Comparison of ENCODE assay signal across 8 cellular contexts in genomic region chr1:11858968-11859871, GRCh38. TPM values are rescaled to one million over a fixed set of nuclear protein-coding genes. Genes with fewer than 3 reads are reported as not detected.
DNase-seq lines count a peak whose midpoint lies in the region; ATAC-seq and TF ChIP-seq lines count a peak whose summit lies in the region.

No MANE protein-coding gene starts in this region.

- H3K9me3 ChIP-seq in ovary: no peaks in the 10 kb centered on the region
- no peaks in the 10 kb centered on the region for H3K9me3 ChIP-seq in aorta (ENCODE audit: control insufficient read depth, low read length)

- no peaks in the 10 kb centered on the region for H3K36me3 ChIP-seq in ovary
- no peaks in the 10 kb centered on the region for H3K36me3 ChIP-seq in aorta (ENCODE audit: control insufficient read depth in 1 of 2, insufficient read depth in 2 of 2, low read length in 1 of 2)

- intact Hi-C loops in ovary (cut with DNase I) (loop anchor here in 1 of 4 donors (10.0 kb wide), 1 partner anchor 236 kb away; no protein-coding TSS in a partner anchor), aorta (cut with DNase I) (loop anchor here in 1 of 2 donors (10.0 kb wide), 1 partner anchor 534 kb away; no protein-coding TSS in a partner anchor)

- H3K4me3 ChIP-seq in fibroblast of mammary gland (ENCODE audit: control insufficient read depth, low read depth, low read length) (no peak overlapping the region), ovary (no peak overlapping the region), aorta (ENCODE audit: low read length in 2 of 2) (no peak overlapping the region)

- H3K4me1 ChIP-seq in ovary (ENCODE audit: insufficient read depth): no peaks in the 10 kb centered on the region
- H3K4me1 ChIP-seq in aorta (ENCODE audit: control insufficient read depth in 1 of 2, insufficient read depth in 2 of 2, low read length in 2 of 2): no peaks in the 10 kb centered on the region

- TF ChIP-seq POLR2A in ovary (IDR thresholded peaks at IDR 0.05): no peak

- DNase-seq in GDM1 (lab: John Stamatoyannopoulos, UW) (peak; percentile 57), NCI-H146 (lab: John Stamatoyannopoulos, UW) (peak; percentile 55), fibroblast of mammary gland (ENCODE audit: low read depth) (peak; percentile 39), ovary (peak; percentile 68 to 89 (median 81)), aorta (peak; percentile 71 to 89)
- peak; percentile 10 for DNase-seq in activated CD8-positive, alpha-beta memory T cell treated with anti-CD3 and anti-CD28 coated beads, Interleukin-2, amount 50 U/mL, for 1 hour (ENCODE audit: extremely low read depth)

- ATAC-seq in aorta (ENCODE audit: low FRiP score): peak; percentile 58
- ATAC-seq in GM21619 (IDR thresholded peaks at IDR 0.05; ENCODE audit: unreplicated experiment): no peak
- no peak for ATAC-seq in HG03175 (IDR thresholded peaks at IDR 0.05; ENCODE audit: unreplicated experiment)

- no peak for TF ChIP-seq EP300 in ovary (IDR thresholded peaks at IDR 0.05)

- TF ChIP-seq CTCF in fibroblast of mammary gland (conservative IDR thresholded peaks at IDR 0.05; ENCODE audit: control insufficient read depth, insufficient read depth, low read depth, low read length) (peak; percentile 19), ovary (IDR thresholded peaks at IDR 0.05) (no peak)

- no peaks in the 10 kb centered on the region for H3K27me3 ChIP-seq in ovary
- no peaks in the 10 kb centered on the region for H3K27me3 ChIP-seq in aorta (ENCODE audit: control insufficient read depth in 1 of 2, insufficient read depth in 2 of 2, low read length in 1 of 2)

- H3K27ac ChIP-seq in ovary (no peak overlapping the region), aorta (ENCODE audit: low read depth in 1 of 2, low read length in 2 of 2) (no peak overlapping the region)

- WGBS in ovary, 3 donors: 1 to 3% (median 2%) methylated on average over 45 to 53 of the region's 53 CpGs
- WGBS in aorta, 2 donors: 1 to 3% methylated on average over 49 to 53 of the region's 53 CpGs

RNA-seq across cellular contexts. Expression of gene NPPB, which starts 0.5 kb away (rescaled TPM):
- total RNA-seq in ovary (not detected), aorta (not detected)
- polyA plus RNA-seq in ovary (under 1 TPM in 1 of 2 donors, not detected in 1; 0.22 TPM), aorta (10 to 100 TPM in 1 of 2 donors, under 1 TPM in 1; 0.87 to 25.7 TPM)

RNA-seq across cellular contexts. Expression of gene NPPA, which starts 11.6 kb away (rescaled TPM):
- 1 to 10 TPM in 2 of 7 donors, under 1 TPM in 2, not detected in 3; 0.83 to 2.5 (median 1.2) TPM for total RNA-seq in ovary
- under 1 TPM in 1 of 2 donors, not detected in 1; 0.86 TPM for polyA plus RNA-seq in ovary
- under 1 TPM in 1 of 2 donors, not detected in 1; 0.48 TPM for total RNA-seq in aorta
- 1 to 10 TPM in 1 of 2 donors, under 1 TPM in 1; 0.23 to 5.5 TPM for polyA plus RNA-seq in aorta

RNA-seq across cellular contexts. Expression of gene CLCN6, which starts 53.2 kb away (rescaled TPM):
- 10 to 100 TPM; 11.7 to 39.7 (median 32.1) TPM for total RNA-seq in ovary
- 10 to 100 TPM; 14.6 to 16.7 TPM for polyA plus RNA-seq in ovary
- 10 to 100 TPM; 25.8 to 37.5 TPM for total RNA-seq in aorta
- 10 to 100 TPM in 1 of 2 donors, 1 to 10 TPM in 1; 3.9 to 15.5 TPM for polyA plus RNA-seq in aorta

RNA-seq across cellular contexts. Expression of gene MTHFR, which starts 53.5 kb away (rescaled TPM):
- total RNA-seq in ovary (100 to 1,000 TPM in 1 of 7 donors, 10 to 100 TPM in 6; 41.2 to 161 (median 56.7) TPM), aorta (10 to 100 TPM; 32.1 to 53.0 TPM)
- polyA plus RNA-seq in ovary (10 to 100 TPM; 13.1 to 25.0 TPM), aorta (10 to 100 TPM in 1 of 2 donors, 1 to 10 TPM in 1; 4.6 to 22.0 TPM)

Comparison
In these comparisons a context has a peak if more than half of its experiments do, and no peak if none do; other contexts are left out.
1. DNase-seq: peak in every context shown above with its lines; median percentile 81 in ovary; 80 in aorta; 57 in GDM1; 55 in NCI-H146; 39 in fibroblast of mammary gland; 10 in activated CD8-positive, alpha-beta memory T cell treated with anti-CD3 and anti-CD28 coated beads, Interleukin-2, amount 50 U/mL, for 1 hour.